In the genomic region with DNA sequence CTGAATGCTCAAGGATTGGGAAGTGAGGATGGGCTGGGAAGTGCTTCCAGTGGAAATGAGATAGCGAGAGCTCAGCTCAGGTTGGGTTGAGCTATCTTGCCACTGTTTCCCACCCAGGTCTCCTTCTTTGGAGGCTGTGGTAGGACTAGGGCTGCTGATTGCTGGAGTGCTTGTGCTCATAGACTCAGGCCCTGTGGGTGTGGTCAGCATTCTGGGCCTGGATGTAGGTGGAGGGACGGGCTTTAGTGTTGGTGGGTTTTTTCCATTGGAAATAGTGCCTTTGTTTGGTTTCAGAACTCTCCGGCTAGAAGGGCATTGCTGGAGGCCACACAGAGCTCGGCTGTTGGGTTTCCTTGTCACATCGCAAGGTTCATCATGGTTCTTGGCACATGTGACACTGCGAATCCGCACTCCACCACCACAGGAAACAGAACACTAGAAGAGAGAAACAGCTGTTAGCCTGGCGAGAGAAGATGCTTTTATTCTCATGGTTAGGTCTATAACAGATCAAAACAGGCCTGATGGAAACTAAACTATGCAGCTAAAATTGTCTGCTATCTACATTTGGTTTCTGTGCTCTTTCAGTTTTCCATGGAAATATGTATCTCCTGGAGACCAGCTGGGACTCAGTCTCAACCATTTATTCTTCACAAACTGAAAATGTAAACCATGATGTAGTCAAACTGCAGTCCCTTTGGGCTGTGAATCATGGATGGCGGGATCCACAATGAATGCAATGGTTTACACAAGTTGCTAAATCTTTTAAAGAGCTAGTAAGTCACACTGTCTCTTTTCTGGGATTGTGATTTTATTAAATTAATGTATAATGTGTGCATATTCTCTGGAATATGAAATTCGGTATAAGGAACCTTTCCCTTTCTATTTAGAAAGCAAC, we compare ENCODE assay signal across 20 cellular contexts.
"Had no signal": no experiment of that assay in that cellular context is flagged by ENCODE, and none has a peak within 500 bp of the region (broad histone marks: within the 10 kb centered on the region; RNA-seq: fewer than 3 reads in every experiment).

No MANE protein-coding gene starts in this region.

- H3K4me3 ChIP-seq: coronary artery, lower lobe of right lung, pancreas, psoas muscle, smooth muscle cell, testis, tibial nerve, upper lobe of right lung, vagina had no signal

- H3K27me3 ChIP-seq: pancreas, testis, tibial nerve, upper lobe of right lung, vagina had no signal

- H3K9me3 ChIP-seq: lower lobe of right lung, pancreas, psoas muscle, testis, tibial nerve, upper lobe of right lung, vagina had no signal

- ATAC-seq: left lobe of liver; pancreas; psoas muscle; stimulated activated effector memory CD8-positive, alpha-beta T cell treated with anti-CD3 and anti-CD28 coated beads, Interleukin-12 subunit alpha, Interleukin-12 subunit beta, amount 100 ng/mL, for 72 hours; stimulated activated naive CD8-positive, alpha-beta T cell treated with anti-CD3 and anti-CD28 coated beads, Interleukin-15, Interleukin-2, amounts not matched to agents 100 U/mL and 50 U/mL, for 24 hours; upper lobe of right lung had no signal

- H3K4me2 ChIP-seq: smooth muscle cell had no signal

- DNase-seq: effector CD4-positive, alpha-beta T cell; endodermal cell; erythroblast; islet precursor cell; lower lobe of right lung; naive B cell; occipital lobe; pancreas; psoas muscle; stimulated activated CD4-positive, alpha-beta T cell treated with anti-CD3 and anti-CD28 coated beads, Interleukin-2, amount 100 ng/mL, for 48 hours; stimulated activated CD8-positive, alpha-beta memory T cell treated with anti-CD3 and anti-CD28 coated beads, Interleukin-4, amount 100 ng/mL, for 48 hours; stimulated activated naive CD8-positive, alpha-beta T cell treated with anti-CD3 and anti-CD28 coated beads, Interleukin-15, Interleukin-2, amounts not matched to agents 100 U/mL and 50 U/mL, for 24 hours; testis; upper lobe of right lung had no signal

- H3K4me1 ChIP-seq: lower lobe of right lung, pancreas, psoas muscle, testis, tibial nerve, upper lobe of right lung, vagina had no signal

- H3K36me3 ChIP-seq: lower lobe of right lung, pancreas, tibial nerve, upper lobe of right lung, vagina had no signal

- H3K27ac ChIP-seq: coronary artery, lower lobe of right lung, pancreas, psoas muscle, testis, tibial nerve, upper lobe of right lung, vagina had no signal
